Comparison of ENCODE assay signal across 23 cellular contexts in genomic region chr20:62259294-62259565, GRCh38. TPM values are rescaled to one million over a fixed set of nuclear protein-coding genes. Genes with fewer than 3 reads are reported as not detected.
DNase-seq lines count a peak whose midpoint lies in the region; ATAC-seq and TF ChIP-seq lines count a peak whose summit lies in the region.
"Had no signal": no experiment of that assay in that cellular context is flagged by ENCODE, and none has a peak within 500 bp of the region (broad histone marks: within the 10 kb centered on the region; RNA-seq: fewer than 3 reads in every experiment).

No MANE protein-coding gene starts in this region.

- H3K9me3 Mint-ChIP-seq in WTC11: peaks cover under 1% of the 10 kb centered on the region; the same call in 1 of the 2 replicates
- H3K9me3 Mint-ChIP-seq: CD8-positive, alpha-beta T cell; GM23338; IgD-negative memory B cell had no signal

- no peak overlapping the region for H3K9ac ChIP-seq in GM23248
- H3K9ac ChIP-seq: BLaER1 treated with 17β-estradiol and CSF1 and Interleukin-3, amounts not matched to agents 10 nM and 100 nM had no signal

- peaks cover 12% of the 10 kb centered on the region for H3F3A ChIP-seq in GM23248 (ENCODE audit: insufficient read depth)

- no peak for TF ChIP-seq EP300 in esophagus muscularis mucosa (IDR thresholded peaks at IDR 0.05)

- peaks cover 55% of the 10 kb centered on the region for H3K79me2 ChIP-seq in GM23248 (ENCODE audit: insufficient read depth)

- TF ChIP-seq CTCF in WTC11 (IDR thresholded peaks at IDR 0.05): no peak
- no peak for TF ChIP-seq CTCF in esophagus muscularis mucosa (IDR thresholded peaks at IDR 0.05)
- no peak for TF ChIP-seq CTCF in psoas muscle (IDR thresholded peaks at IDR 0.05)

- H3K27me3 ChIP-seq in GM23248 (replicated peaks; ENCODE audit: insufficient read depth) (no peaks in the 10 kb centered on the region), esophagus muscularis mucosa (no peaks in the 10 kb centered on the region), psoas muscle (ENCODE audit: insufficient read depth in 3 of 3, low read length in 2 of 3) (no peaks in the 10 kb centered on the region)
- H3K27me3 ChIP-seq: BLaER1 treated with 17β-estradiol and CSF1 and Interleukin-3, amounts not matched to agents 10 nM and 100 nM had no signal

- peaks cover 13% of the 10 kb centered on the region; the same call in 1 of the 2 replicates for H4K20me1 ChIP-seq in GM23248 (ENCODE audit: insufficient read depth)

- H3K4me1 Mint-ChIP-seq in WTC11: no peaks in the 10 kb centered on the region

- intact Hi-C loops in esophagus muscularis mucosa (cut with DNase I): no loop called here
- intact Hi-C loops in psoas muscle (cut with DNase I): no loop called here

- H3K27me3 Mint-ChIP-seq in WTC11 (ENCODE audit: low read depth): no peaks in the 10 kb centered on the region
- H3K27me3 Mint-ChIP-seq: IgD-negative memory B cell had no signal

- ATAC-seq in WTC11 (no peak), psoas muscle (no peak), GM19463 (IDR thresholded peaks at IDR 0.05; ENCODE audit: unreplicated experiment) (no peak), HG02884 (IDR thresholded peaks at IDR 0.05; ENCODE audit: unreplicated experiment) (no peak), GM21825 (IDR thresholded peaks at IDR 0.05; ENCODE audit: unreplicated experiment) (no peak)
- ATAC-seq in stimulated activated naive CD8-positive, alpha-beta T cell treated with anti-CD3 and anti-CD28 coated beads, Interleukin-15, Interleukin-2, amounts not matched to agents 100 U/mL and 50 U/mL, for 24 hours: no peak
- ATAC-seq: CD8-positive, alpha-beta T cell; GM12878; GM23338 had no signal

- CTCF ChIA-PET in WTC11 (lab: Charles Lee): interaction anchor here (1.0 to 1.5 kb wide), 2 partner anchors 41 to 50 kb away, joined by 4 read pairs; no protein-coding TSS in a partner anchor

- no peak overlapping the region for H3K4me2 ChIP-seq in GM23248 (ENCODE audit: unreplicated experiment)
- H3K4me2 ChIP-seq: BLaER1 treated with 17β-estradiol and CSF1 and Interleukin-3, amounts not matched to agents 10 nM and 100 nM; GM23338 had no signal

- in situ Hi-C loops in GM23248 (cut with MboI): no loop called here

- H3K27ac ChIP-seq in GM23248 (peak overlapping the region; percentile 29; the same call in 1 of the 2 replicates), esophagus muscularis mucosa (replicated peaks in 1 of 4) (peak overlapping the region in 3 of 4 donors; percentile 25 to 51 (median 48)), psoas muscle (peak overlapping the region; percentile 57)
- H3K27ac ChIP-seq: BLaER1 treated with 17β-estradiol and CSF1 and Interleukin-3, amounts not matched to agents 10 nM and 100 nM; HL-60 had no signal

- no peaks in the 10 kb centered on the region for H3K9me2 ChIP-seq in GM23248 (ENCODE audit: insufficient read depth)

- H3K4me1 ChIP-seq in GM23248 (ENCODE audit: insufficient read depth) (peaks cover 12% of the 10 kb centered on the region), esophagus muscularis mucosa (peaks cover 5 to 21% (median 16%) of the 10 kb centered on the region in 4 donors), psoas muscle (peaks cover 17% of the 10 kb centered on the region)

- 84 to 85% methylated on average over 8 of the region's 8 CpGs for WGBS in GM23248 (ENCODE audit: low coverage in 1 of 2, low lambda C conversion rate in 2 of 2, missing lambda C conversion rate in 2 of 2), 2 experiments
- WGBS in esophagus muscularis mucosa: 85% methylated on average over 8 of the region's 8 CpGs
- WGBS in psoas muscle, 3 donors: 92 to 97% (median 92%) methylated on average over 8 of the region's 8 CpGs

- H3K36me3 ChIP-seq in GM23248 (ENCODE audit: low read depth): no peaks in the 10 kb centered on the region
- H3K36me3 ChIP-seq in esophagus muscularis mucosa: peaks cover 35 to 83% (median 65%) of the 10 kb centered on the region in 4 donors
- H3K36me3 ChIP-seq in psoas muscle (ENCODE audit: insufficient read depth in 1 of 2, low read depth in 1 of 2): peaks cover 0 to 64% of the 10 kb centered on the region in 2 donors

- H3K4me3 ChIP-seq in GM23248: no peak overlapping the region
- no peak overlapping the region for H3K4me3 ChIP-seq in esophagus muscularis mucosa
- no peak overlapping the region for H3K4me3 ChIP-seq in psoas muscle
- H3K4me3 ChIP-seq: BLaER1 treated with 17β-estradiol and CSF1 and Interleukin-3, amounts not matched to agents 10 nM and 100 nM; GM12878; GM23338 had no signal

- POLR2A ChIA-PET in WTC11 (lab: Charles Lee): no interaction called here

- no peak for TF ChIP-seq POLR2A in esophagus muscularis mucosa (IDR thresholded peaks at IDR 0.05; ENCODE audit: low read depth)

- H3K4me3 Mint-ChIP-seq in WTC11: no peak overlapping the region
- H3K4me3 Mint-ChIP-seq: CD8-positive, alpha-beta T cell; GM23338 had no signal

- H2AFZ ChIP-seq in GM23248: no peak overlapping the region
- H2AFZ ChIP-seq: GM23338 had no signal

- peaks cover 28% of the 10 kb centered on the region for H3K36me3 Mint-ChIP-seq in WTC11

- H3K9me3 ChIP-seq in GM23248 (ENCODE audit: low read depth) (no peaks in the 10 kb centered on the region), esophagus muscularis mucosa (no peaks in the 10 kb centered on the region), psoas muscle (no peaks in the 10 kb centered on the region)

- H3K27ac Mint-ChIP-seq in WTC11: 0 out of 2 replicates have a peak overlapping the region, but pooled peaks have one; percentile 49
- H3K27ac Mint-ChIP-seq: CD8-positive, alpha-beta T cell; IgD-negative memory B cell had no signal

- DNase-seq in GM23248: no peak
- no peak for DNase-seq in WTC11 (ENCODE audit: low spot score)
- no peak for DNase-seq in esophagus muscularis mucosa (ENCODE audit: extremely low spot score)
- no peak for DNase-seq in psoas muscle
- no peak for DNase-seq in stimulated activated naive CD8-positive, alpha-beta T cell treated with anti-CD3 and anti-CD28 coated beads, Interleukin-15, Interleukin-2, amounts not matched to agents 100 U/mL and 50 U/mL, for 24 hours
- DNase-seq: 8988T; Calu3; CD8-positive, alpha-beta T cell; DND-41; EL; HCEC 1CT had no signal

TF ChIP-seq in WTC11, 78 proteins besides CTCF, POLR2A, EP300 and RAD21 (continues in another document):
- TF ChIP-seq E2F5 (CRISPR knock-in tag; IDR thresholded peaks at IDR 0.05): no peak
- no peak for TF ChIP-seq ZNF121 (CRISPR knock-in tag; IDR thresholded peaks at IDR 0.05)
- no peak for TF ChIP-seq E2F1 (CRISPR knock-in tag; IDR thresholded peaks at IDR 0.05)
- no peak for TF ChIP-seq ZNF232 (CRISPR knock-in tag; IDR thresholded peaks at IDR 0.05)
- TF ChIP-seq RORB (CRISPR knock-in tag; IDR thresholded peaks at IDR 0.05): no peak
- no peak for TF ChIP-seq ERG (CRISPR knock-in tag; IDR thresholded peaks at IDR 0.05)

RNA-seq across cellular contexts. Expression of gene OSBPL2, which starts 20.9 kb away (rescaled TPM):
- 22.4 and 27.9 TPM in 2 replicates for total RNA-seq in GM23248 (2014; rRNA removed; shearing (Covaris generic))
- polyA plus RNA-seq in GM23248 (2016; fragmentation: Nextera tagmentation; extraction: Ambion mirVana) (22.2 and 24.8 TPM in 2 replicates), psoas muscle (10 to 100 TPM in 2 of 3 donors, 1 to 10 TPM in 1; 9.6 to 22.8 (median 11.4) TPM)
- total RNA-seq in WTC11 (2021) (37.8 to 49.5 TPM (median 39.4 TPM) in 3 replicates), esophagus muscularis mucosa (10 to 100 TPM; 34.5 to 52.7 (median 44.2) TPM), psoas muscle (10 to 100 TPM; 19.8 to 30.9 (median 24.8) TPM)

RNA-seq across cellular contexts. Expression of gene HRH3, which starts 39.2 kb away (rescaled TPM):
- total RNA-seq in GM23248 (2014; rRNA removed; shearing (Covaris generic)): not detected in 2 replicates
- not detected in 2 replicates for polyA plus RNA-seq in GM23248 (2016; fragmentation: Nextera tagmentation; extraction: Ambion mirVana)
- 2.9 to 3.4 TPM (median 3.3 TPM) in 3 replicates for total RNA-seq in WTC11 (2021)
- not detected for total RNA-seq in esophagus muscularis mucosa
- total RNA-seq in psoas muscle: not detected
- polyA plus RNA-seq in psoas muscle: under 1 TPM in 1 of 3 donors, not detected in 2; 0.03 TPM
- total RNA-seq: A673; Calu3; CD8-positive, alpha-beta T cell; G401; GM12878; HT1080 had no signal
- polyA plus RNA-seq: AG04450, GM12878, IgD-negative memory B cell had no signal

RNA-seq across cellular contexts. Expression of gene ADRM1, which starts 43.6 kb away (rescaled TPM):
- total RNA-seq in GM23248 (2014; rRNA removed; shearing (Covaris generic)): 117 and 138 TPM in 2 replicates
- polyA plus RNA-seq in GM23248 (2016; fragmentation: Nextera tagmentation; extraction: Ambion mirVana) (162 and 175 TPM in 2 replicates), psoas muscle (100 to 1,000 TPM; 355 to 603 (median 460) TPM)
- total RNA-seq in WTC11 (2021) (146 to 160 TPM (median 147 TPM) in 3 replicates), esophagus muscularis mucosa (100 to 1,000 TPM; 127 to 184 (median 173) TPM), psoas muscle (100 to 1,000 TPM; 142 to 280 (median 238) TPM)
